In the genomic region with DNA sequence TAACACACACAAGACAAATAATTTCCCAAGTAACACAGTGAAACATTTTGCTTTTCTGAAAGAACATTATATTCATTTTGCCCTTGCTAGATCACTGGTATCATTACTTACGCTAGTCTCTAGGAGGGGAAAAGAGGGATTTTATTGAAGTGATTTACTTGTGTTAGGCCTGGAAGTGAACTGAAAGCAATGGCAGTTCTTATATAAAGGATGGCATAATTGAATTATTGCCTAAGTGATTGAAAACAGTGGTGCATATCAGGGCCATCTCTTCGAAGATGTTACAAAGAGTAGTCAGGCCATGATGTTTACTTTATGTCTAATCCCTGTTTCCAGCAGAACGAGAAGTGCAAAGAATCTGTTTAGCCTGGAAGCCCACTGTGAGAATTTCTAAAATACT, we compare ENCODE assay signal across 12 cellular contexts. TPM values are rescaled to one million over a fixed set of nuclear protein-coding genes. Genes with fewer than 3 reads are reported as not detected.
"Had no signal": no experiment of that assay in that cellular context is flagged by ENCODE, and none has a peak within 500 bp of the region (broad histone marks: within the 10 kb centered on the region; RNA-seq: fewer than 3 reads in every experiment).

No MANE protein-coding gene starts in this region.

RNA-seq across cellular contexts. Expression of a gene that starts 38.8 kb away (rescaled TPM):
- total RNA-seq: occipital lobe, osteoblast, progenitor cell of endocrine pancreas, psoas muscle, sigmoid colon, stomach, subcutaneous adipose tissue, temporal lobe, ureter had no signal
- polyA plus RNA-seq: neural cell, ovary, psoas muscle, small intestine, stomach had no signal
